ENCODE assay signal across 44 cellular contexts in genomic region chr3:51873876-51874275, GRCh38. TPM values are rescaled to one million over a fixed set of nuclear protein-coding genes. Genes with fewer than 3 reads are reported as not detected.
"Had no signal": no experiment of that assay in that cellular context is flagged by ENCODE, and none has a peak within 500 bp of the region (broad histone marks: within the 10 kb centered on the region; RNA-seq: fewer than 3 reads in every experiment).

No MANE protein-coding gene starts in this region.

- H3K4me1 Mint-ChIP-seq: activated naive CD4-positive, alpha-beta T cell treated with anti-CD3 and anti-CD28 coated beads, Interleukin-2, amount 10 ng/mL, durations not matched to agents 7 days and 5 days; activated naive CD4-positive, alpha-beta T cell treated with anti-CD3 and anti-CD28 coated beads, Interleukin-2, amount 50 U/mL, for 24 hours; activated naive CD8-positive, alpha-beta T cell treated with anti-CD3 and anti-CD28 coated beads for 36 hours; activated naive CD8-positive, alpha-beta T cell treated with anti-CD3 and anti-CD28 coated beads, Interleukin-2, amount 10 ng/mL, durations not matched to agents 7 days and 5 days; activated T-helper 17 cell treated with anti-CD3 and anti-CD28 coated beads, Interleukin-2, amount 50 U/mL, for 72 hours; brain had no signal

- H3K36me3 ChIP-seq: adrenal gland, ascending aorta, brain microvascular endothelial cell, breast epithelium, cardiac muscle cell had no signal

- H3K27ac Mint-ChIP-seq: activated naive CD4-positive, alpha-beta T cell treated with anti-CD3 and anti-CD28 coated beads for 36 hours; activated naive CD4-positive, alpha-beta T cell treated with anti-CD3 and anti-CD28 coated beads, Interleukin-2, amount 10 ng/mL, durations not matched to agents 7 days and 5 days; activated naive CD4-positive, alpha-beta T cell treated with anti-CD3 and anti-CD28 coated beads, Interleukin-2, amount 50 U/mL, for 24 hours; activated naive CD4-positive, alpha-beta T cell treated with anti-CD3 and anti-CD28 coated beads, Interleukin-2, amount 50 U/mL, for 72 hours; activated naive CD8-positive, alpha-beta T cell; activated naive CD8-positive, alpha-beta T cell treated with anti-CD3 and anti-CD28 coated beads for 36 hours; activated naive CD8-positive, alpha-beta T cell treated with anti-CD3 and anti-CD28 coated beads, Interleukin-2, amount 10 ng/mL, durations not matched to agents 7 days and 5 days; activated naive CD8-positive, alpha-beta T cell treated with anti-CD3 and anti-CD28 coated beads, Interleukin-2, amount 50 U/mL, for 24 hours; activated T-cell treated with anti-CD3 and anti-CD28 coated beads, Interleukin-2, amount 50 U/mL, for 24 hours; activated T-cell treated with anti-CD3 and anti-CD28 coated beads, Interleukin-2, amount 50 U/mL, for 72 hours; activated T-helper 1 cell treated with anti-CD3 and anti-CD28 coated beads, Interleukin-12 subunit alpha, Interleukin-12 subunit beta, Interleukin-2, Interleukin-4 antibody, amounts not matched to agents 30 ng/mL and 10 ng/mL and 1 ng/mL, durations not matched to agents 14 hours and 24 hours and 36 hours; activated T-helper 17 cell treated with anti-CD3 and anti-CD28 coated beads, Interleukin-2, amount 50 U/mL, for 72 hours; activated T-helper 2 cell treated with anti-CD3 and anti-CD28 coated beads, Interferon-gamma antibody, Interleukin-2, Interleukin-4, amounts not matched to agents 10 μg/mL and 5 μg/mL and 100 μg/mL, durations not matched to agents 14 hours and 24 hours and 36 hours; brain had no signal

- H3K27ac ChIP-seq: adrenal gland, ascending aorta, body of pancreas, brain microvascular endothelial cell, breast epithelium, cardiac muscle cell had no signal

- H3K4me3 Mint-ChIP-seq: activated naive CD4-positive, alpha-beta T cell treated with anti-CD3 and anti-CD28 coated beads for 36 hours; activated naive CD4-positive, alpha-beta T cell treated with anti-CD3 and anti-CD28 coated beads, Interleukin-2, amount 10 ng/mL, durations not matched to agents 7 days and 5 days; activated naive CD4-positive, alpha-beta T cell treated with anti-CD3 and anti-CD28 coated beads, Interleukin-2, amount 50 U/mL, for 24 hours; activated naive CD8-positive, alpha-beta T cell; activated naive CD8-positive, alpha-beta T cell treated with anti-CD3 and anti-CD28 coated beads for 36 hours; activated naive CD8-positive, alpha-beta T cell treated with anti-CD3 and anti-CD28 coated beads, Interleukin-2, amount 10 ng/mL, durations not matched to agents 7 days and 5 days; activated naive CD8-positive, alpha-beta T cell treated with anti-CD3 and anti-CD28 coated beads, Interleukin-2, amount 50 U/mL, for 24 hours; activated T-cell treated with anti-CD3 and anti-CD28 coated beads, Interleukin-2, amount 50 U/mL, for 24 hours; activated T-cell treated with anti-CD3 and anti-CD28 coated beads, Interleukin-2, amount 50 U/mL, for 4 hours; activated T-cell treated with anti-CD3 and anti-CD28 coated beads, Interleukin-2, amount 50 U/mL, for 72 hours; activated T-helper 1 cell treated with anti-CD3 and anti-CD28 coated beads, Interleukin-12 subunit alpha, Interleukin-12 subunit beta, Interleukin-2, Interleukin-4 antibody, amounts not matched to agents 30 ng/mL and 10 ng/mL and 1 ng/mL, durations not matched to agents 14 hours and 24 hours and 36 hours; activated T-helper 17 cell treated with anti-CD3 and anti-CD28 coated beads, Interleukin-2, amount 50 U/mL, for 72 hours; brain; central memory CD8-positive, alpha-beta T cell had no signal

- DNase-seq: activated effector memory CD4-positive, alpha-beta T cell treated with anti-CD3 and anti-CD28 coated beads, Interleukin-2, amount 50 U/mL, for 16 hours; activated effector memory CD4-positive, alpha-beta T cell treated with Interleukin-2 at 50 U/mL for 16 hours; activated gamma-delta T cell; activated gamma-delta T cell treated with Interleukin-2 at 50 U/mL for 16 hours; activated naive CD4-positive, alpha-beta T cell; activated naive CD4-positive, alpha-beta T cell treated with anti-CD3 and anti-CD28 coated beads for 36 hours; activated naive CD4-positive, alpha-beta T cell treated with anti-CD3 and anti-CD28 coated beads, Interleukin-2, amount 10 ng/mL, durations not matched to agents 7 days and 5 days; activated naive CD4-positive, alpha-beta T cell treated with anti-CD3 and anti-CD28 coated beads, Interleukin-2, amount 50 U/mL, for 16 hours; activated naive CD4-positive, alpha-beta T cell treated with Interleukin-2 at 50 U/mL for 16 hours; activated naive CD8-positive, alpha-beta T cell treated with anti-CD3 and anti-CD28 coated beads for 36 hours; activated naive CD8-positive, alpha-beta T cell treated with anti-CD3 and anti-CD28 coated beads, Interleukin-2, amount 10 ng/mL, durations not matched to agents 7 days and 5 days; activated naive CD8-positive, alpha-beta T cell treated with anti-CD3 and anti-CD28 coated beads, Interleukin-2, amount 50 U/mL, for 24 hours; activated T-cell treated with anti-CD3 and anti-CD28 coated beads, Interleukin-2, amount 50 U/mL, for 1 hour; activated T-cell treated with anti-CD3 and anti-CD28 coated beads, Interleukin-2, amount 50 U/mL, for 24 hours; activated T-cell treated with anti-CD3 and anti-CD28 coated beads, Interleukin-2, amount 50 U/mL, for 4 hours; activated T-cell treated with anti-CD3 and anti-CD28 coated beads, Interleukin-2, amount 50 U/mL, for 48 hours; activated T-cell treated with anti-CD3 and anti-CD28 coated beads, Interleukin-2, amount 50 U/mL, for 72 hours; adrenal gland; amniotic stem cell; amygdala; anterior cingulate cortex; aorta; body of pancreas; brain microvascular endothelial cell; caudate nucleus; central memory CD4-positive, alpha-beta T cell; cerebellar nuclear complex had no signal

- H3K27me3 ChIP-seq: adrenal gland, ascending aorta, body of pancreas, brain microvascular endothelial cell, breast epithelium, cardiac muscle cell had no signal

- H3K4me3 ChIP-seq: adrenal gland, ascending aorta, body of pancreas, breast epithelium, cardiac muscle cell had no signal

- H3K9me3 Mint-ChIP-seq: activated naive CD4-positive, alpha-beta T cell treated with anti-CD3 and anti-CD28 coated beads for 36 hours; activated naive CD4-positive, alpha-beta T cell treated with anti-CD3 and anti-CD28 coated beads, Interleukin-2, amount 10 ng/mL, durations not matched to agents 7 days and 5 days; activated naive CD4-positive, alpha-beta T cell treated with anti-CD3 and anti-CD28 coated beads, Interleukin-2, amount 50 U/mL, for 24 hours; activated naive CD4-positive, alpha-beta T cell treated with anti-CD3 and anti-CD28 coated beads, Interleukin-2, amount 50 U/mL, for 72 hours; activated naive CD8-positive, alpha-beta T cell treated with anti-CD3 and anti-CD28 coated beads for 36 hours; activated naive CD8-positive, alpha-beta T cell treated with anti-CD3 and anti-CD28 coated beads, Interleukin-2, amount 10 ng/mL, durations not matched to agents 7 days and 5 days; activated naive CD8-positive, alpha-beta T cell treated with anti-CD3 and anti-CD28 coated beads, Interleukin-2, amount 50 U/mL, for 24 hours; activated T-cell treated with anti-CD3 and anti-CD28 coated beads, Interleukin-2, amount 50 U/mL, for 24 hours; activated T-cell treated with anti-CD3 and anti-CD28 coated beads, Interleukin-2, amount 50 U/mL, for 4 hours; activated T-cell treated with anti-CD3 and anti-CD28 coated beads, Interleukin-2, amount 50 U/mL, for 72 hours; activated T-helper 1 cell treated with anti-CD3 and anti-CD28 coated beads, Interleukin-12 subunit alpha, Interleukin-12 subunit beta, Interleukin-2, Interleukin-4 antibody, amounts not matched to agents 30 ng/mL and 10 ng/mL and 1 ng/mL, durations not matched to agents 14 hours and 24 hours and 36 hours; activated T-helper 17 cell treated with anti-CD3 and anti-CD28 coated beads, Interleukin-2, amount 50 U/mL, for 72 hours; activated T-helper 2 cell treated with anti-CD3 and anti-CD28 coated beads, Interferon-gamma antibody, Interleukin-2, Interleukin-4, amounts not matched to agents 10 μg/mL and 5 μg/mL and 100 μg/mL, durations not matched to agents 14 hours and 24 hours and 36 hours; brain; central memory CD8-positive, alpha-beta T cell had no signal

- H3K9me3 ChIP-seq: adrenal gland, ascending aorta, body of pancreas, breast epithelium had no signal

- ATAC-seq: activated naive CD4-positive, alpha-beta T cell treated with anti-CD3 and anti-CD28 coated beads, Interleukin-2, amount 50 U/mL, for 72 hours; activated naive CD8-positive, alpha-beta T cell treated with anti-CD3 and anti-CD28 coated beads, Interleukin-2, amount 50 U/mL, for 24 hours; activated T-cell treated with anti-CD3 and anti-CD28 coated beads, Interleukin-2, amount 50 U/mL, for 4 hours; activated T-cell treated with anti-CD3 and anti-CD28 coated beads, Interleukin-2, amount 50 U/mL, for 72 hours; activated T-helper 17 cell treated with anti-CD3 and anti-CD28 coated beads, Interleukin-2, amount 50 U/mL, for 72 hours; body of pancreas had no signal

- H3K4me1 ChIP-seq: adrenal gland, ascending aorta, body of pancreas, breast epithelium had no signal

RNA-seq across cellular contexts. Expression of gene IQCF5, which starts 1.5 kb away (rescaled TPM):
- total RNA-seq: activated naive CD4-positive, alpha-beta T cell treated with anti-CD3 and anti-CD28 coated beads for 36 hours; activated naive CD4-positive, alpha-beta T cell treated with anti-CD3 and anti-CD28 coated beads, Interleukin-2, amount 50 U/mL, for 72 hours; activated naive CD8-positive, alpha-beta T cell treated with anti-CD3 and anti-CD28 coated beads for 36 hours; activated naive CD8-positive, alpha-beta T cell treated with anti-CD3 and anti-CD28 coated beads, Interleukin-2, amount 10 ng/mL, durations not matched to agents 7 days and 5 days; activated T-cell treated with anti-CD3 and anti-CD28 coated beads, Interleukin-2, amount 50 U/mL, for 4 hours; activated T-cell treated with anti-CD3 and anti-CD28 coated beads, Interleukin-2, amount 50 U/mL, for 72 hours; activated T-helper 1 cell treated with anti-CD3 and anti-CD28 coated beads, Interleukin-12 subunit alpha, Interleukin-12 subunit beta, Interleukin-2, Interleukin-4 antibody, amounts not matched to agents 30 ng/mL and 10 ng/mL and 1 ng/mL, durations not matched to agents 14 hours and 24 hours and 36 hours; activated T-helper 17 cell treated with anti-CD3 and anti-CD28 coated beads, Interleukin-2, amount 50 U/mL, for 72 hours; activated T-helper 2 cell treated with anti-CD3 and anti-CD28 coated beads, Interferon-gamma antibody, Interleukin-2, Interleukin-4, amounts not matched to agents 10 μg/mL and 5 μg/mL and 100 μg/mL, durations not matched to agents 14 hours and 24 hours and 36 hours; adrenal gland; aorta; ascending aorta; astrocyte; body of pancreas; breast epithelium; cardiac muscle cell; cardiac septum; cerebellum; chondrocyte had no signal
- polyA plus RNA-seq: adipose tissue, adrenal gland, aorta, cardiac muscle cell had no signal

RNA-seq across cellular contexts. Expression of gene IQCF2, which starts 12.5 kb away (rescaled TPM):
- total RNA-seq: activated naive CD4-positive, alpha-beta T cell treated with anti-CD3 and anti-CD28 coated beads for 36 hours; activated naive CD4-positive, alpha-beta T cell treated with anti-CD3 and anti-CD28 coated beads, Interleukin-2, amount 50 U/mL, for 72 hours; activated naive CD8-positive, alpha-beta T cell treated with anti-CD3 and anti-CD28 coated beads for 36 hours; activated naive CD8-positive, alpha-beta T cell treated with anti-CD3 and anti-CD28 coated beads, Interleukin-2, amount 10 ng/mL, durations not matched to agents 7 days and 5 days; activated T-cell treated with anti-CD3 and anti-CD28 coated beads, Interleukin-2, amount 50 U/mL, for 4 hours; activated T-cell treated with anti-CD3 and anti-CD28 coated beads, Interleukin-2, amount 50 U/mL, for 72 hours; activated T-helper 1 cell treated with anti-CD3 and anti-CD28 coated beads, Interleukin-12 subunit alpha, Interleukin-12 subunit beta, Interleukin-2, Interleukin-4 antibody, amounts not matched to agents 30 ng/mL and 10 ng/mL and 1 ng/mL, durations not matched to agents 14 hours and 24 hours and 36 hours; activated T-helper 17 cell treated with anti-CD3 and anti-CD28 coated beads, Interleukin-2, amount 50 U/mL, for 72 hours; activated T-helper 2 cell treated with anti-CD3 and anti-CD28 coated beads, Interferon-gamma antibody, Interleukin-2, Interleukin-4, amounts not matched to agents 10 μg/mL and 5 μg/mL and 100 μg/mL, durations not matched to agents 14 hours and 24 hours and 36 hours; adrenal gland; aorta; ascending aorta; astrocyte; body of pancreas; breast epithelium; bronchial epithelial cell; cardiac muscle cell; cardiac septum; cerebellum; chondrocyte had no signal
- polyA plus RNA-seq: adipose tissue, adrenal gland, aorta, cardiac muscle cell had no signal

RNA-seq across cellular contexts. Expression of gene IQCF1, which starts 29.3 kb away (rescaled TPM):
- total RNA-seq: activated naive CD4-positive, alpha-beta T cell treated with anti-CD3 and anti-CD28 coated beads for 36 hours; activated naive CD4-positive, alpha-beta T cell treated with anti-CD3 and anti-CD28 coated beads, Interleukin-2, amount 50 U/mL, for 72 hours; activated naive CD8-positive, alpha-beta T cell treated with anti-CD3 and anti-CD28 coated beads for 36 hours; activated naive CD8-positive, alpha-beta T cell treated with anti-CD3 and anti-CD28 coated beads, Interleukin-2, amount 10 ng/mL, durations not matched to agents 7 days and 5 days; activated T-cell treated with anti-CD3 and anti-CD28 coated beads, Interleukin-2, amount 50 U/mL, for 4 hours; activated T-cell treated with anti-CD3 and anti-CD28 coated beads, Interleukin-2, amount 50 U/mL, for 72 hours; activated T-helper 1 cell treated with anti-CD3 and anti-CD28 coated beads, Interleukin-12 subunit alpha, Interleukin-12 subunit beta, Interleukin-2, Interleukin-4 antibody, amounts not matched to agents 30 ng/mL and 10 ng/mL and 1 ng/mL, durations not matched to agents 14 hours and 24 hours and 36 hours; activated T-helper 2 cell treated with anti-CD3 and anti-CD28 coated beads, Interferon-gamma antibody, Interleukin-2, Interleukin-4, amounts not matched to agents 10 μg/mL and 5 μg/mL and 100 μg/mL, durations not matched to agents 14 hours and 24 hours and 36 hours; adrenal gland; aorta; ascending aorta; astrocyte; body of pancreas; breast epithelium; bronchial epithelial cell; cardiac muscle cell; cardiac septum; cerebellum; chondrocyte had no signal
- polyA plus RNA-seq: adipose tissue, adrenal gland, aorta, cardiac muscle cell had no signal
